Comparison of ENCODE assay signal across 8 cellular contexts in the genomic region with DNA sequence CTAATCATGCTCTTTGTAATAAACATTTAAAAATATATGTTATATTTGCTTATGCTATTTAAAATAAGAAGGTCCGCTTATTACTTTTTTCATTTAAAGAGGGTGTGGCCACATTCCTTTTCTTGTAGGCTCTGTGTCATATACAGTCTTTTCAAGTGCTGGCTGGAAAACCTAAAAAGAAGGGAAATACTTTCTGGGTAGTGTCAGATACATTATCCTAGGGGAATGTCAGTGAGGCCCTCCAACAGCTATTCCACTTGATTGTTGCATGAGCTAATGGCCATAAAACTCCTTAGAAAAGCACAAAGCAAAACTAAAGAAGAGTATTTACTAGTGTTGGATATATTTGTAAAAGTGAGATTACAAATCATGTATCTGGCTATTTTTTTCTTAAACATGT. TPM values are rescaled to one million over a fixed set of nuclear protein-coding genes. Genes with fewer than 3 reads are reported as not detected.
A peak's percentile ranks its signal among the peaks of the same experiment; 100 is the strongest.
DNase-seq lines count a peak whose midpoint lies in the region; ATAC-seq and TF ChIP-seq lines count a peak whose summit lies in the region.

No MANE protein-coding gene starts in this region.

- no peak for DNase-seq in HFF-Myc (ENCODE audit: extremely low read depth, low read depth)
- peak; percentile 59 for DNase-seq in glomerular visceral epithelial cell (ENCODE audit: extremely low spot score)
- no peak for DNase-seq in T1000 (lab: John Stamatoyannopoulos, UW)
- no peak for DNase-seq in WERI-Rb-1
- DNase-seq in NCI-H1694 treated with DMSO at 0.1 percent for 48 hours (lab: John Stamatoyannopoulos, UW) = no peak

- H3K9me3 ChIP-seq in skeletal muscle tissue (ENCODE audit: control insufficient read depth in 3 of 3, low read length in 3 of 3) (no peaks in the 10 kb centered on the region), WERI-Rb-1 (ENCODE audit: severe bottlenecking) (no peaks in the 10 kb centered on the region)

- H3K4me3 ChIP-seq in HFF-Myc (replicated peaks; ENCODE audit: low read depth, low read length) (peak overlapping the region; percentile 91), WI38 (ENCODE audit: low read depth, low read length) (peak overlapping the region; percentile 72), skeletal muscle tissue (ENCODE audit: low read length in 3 of 3) (peak overlapping the region; percentile 46 to 73 (median 54)), WERI-Rb-1 (ENCODE audit: low read depth, low read length) (no peak overlapping the region)

- H3K36me3 ChIP-seq in skeletal muscle tissue (ENCODE audit: control insufficient read depth in 3 of 3, insufficient read depth in 3 of 3, low read length in 3 of 3) (peaks cover 0 to 3% (median 0%) of the 10 kb centered on the region in 3 donors), WERI-Rb-1 (no peaks in the 10 kb centered on the region)

- H3K9ac ChIP-seq in skeletal muscle tissue (ENCODE audit: low read depth in 1 of 3, low read length in 3 of 3) = peak overlapping the region; percentile 0 to 79 (median 57)

- ATAC-seq in GM21423 (IDR thresholded peaks at IDR 0.05; ENCODE audit: unreplicated experiment) = no peak

- H3K27me3 ChIP-seq in skeletal muscle tissue (ENCODE audit: control insufficient read depth in 3 of 3, insufficient read depth in 3 of 3, low read length in 3 of 3) (no peaks in the 10 kb centered on the region), WERI-Rb-1 (ENCODE audit: insufficient read depth, low read depth, severe bottlenecking) (no peaks in the 10 kb centered on the region)

- peaks cover 2 to 30% (median 4%) of the 10 kb centered on the region in 3 donors for H3K4me1 ChIP-seq in skeletal muscle tissue (ENCODE audit: control insufficient read depth in 3 of 3, insufficient read depth in 3 of 3, low read length in 3 of 3)

- TF ChIP-seq CTCF in HFF-Myc (IDR thresholded peaks at IDR 0.05; ENCODE audit: low read depth, low read length, missing control alignments) = no peak
- no peak for TF ChIP-seq CTCF in WI38 (IDR thresholded peaks at IDR 0.05; ENCODE audit: low read depth, low read length)
- no peak for TF ChIP-seq CTCF in WERI-Rb-1 (IDR thresholded peaks at IDR 0.05; ENCODE audit: low read depth, low read length)

- H3K27ac ChIP-seq in skeletal muscle tissue (ENCODE audit: low read depth, low read length) = peak overlapping the region; percentile 63
- no peak overlapping the region for H3K27ac ChIP-seq in WERI-Rb-1

RNA-seq across cellular contexts. Expression of gene ANXA1, which starts 0.8 kb away (rescaled TPM):
- 90.8 TPM for total RNA-seq in skeletal muscle tissue
